Comparison of ENCODE assay signal across 20 cellular contexts in genomic region chr14:56224691-56225681, GRCh38.
DNase-seq lines count a peak whose midpoint lies in the region; ATAC-seq, FAIRE-seq and TF ChIP-seq lines count a peak whose summit lies in the region.
"Had no signal": no experiment of that assay in that cellular context is flagged by ENCODE, and none has a peak within 500 bp of the region (broad histone marks: within the 10 kb centered on the region; RNA-seq: fewer than 3 reads in every experiment).

No MANE protein-coding gene starts in this region.

- H3K9me3 Mint-ChIP-seq in activated naive CD8-positive, alpha-beta T cell treated with anti-CD3 and anti-CD28 coated beads for 36 hours = peaks cover 6% of the 10 kb centered on the region
- H3K9me3 Mint-ChIP-seq: activated naive CD4-positive, alpha-beta T cell treated with anti-CD3 and anti-CD28 coated beads, Interleukin-2, amount 50 U/mL, for 24 hours had no signal

- 25% methylated on average over 17 of the region's 17 CpGs for WGBS in A549 (ENCODE audit: missing lambda C conversion rate)

- CTCF ChIA-PET in A549 (lab: Yijun Ruan, JAX) = interaction anchor here (0.6 to 2.4 kb wide), 5 partner anchors 10 to 109 kb away, joined by 3 to 7 read pairs (median 3); no protein-coding TSS in a partner anchor

- TF ChIP-seq CTCF in A549 (IDR thresholded peaks at IDR 0.05) = no peak
- TF ChIP-seq CTCF in mucosa of descending colon (IDR thresholded peaks at IDR 0.05) = no peak

- no peak overlapping the region for H3K4me3 Mint-ChIP-seq in T-helper 17 cell
- no peak overlapping the region for H3K4me3 Mint-ChIP-seq in activated naive CD8-positive, alpha-beta T cell treated with anti-CD3 and anti-CD28 coated beads for 36 hours
- H3K4me3 Mint-ChIP-seq: activated naive CD4-positive, alpha-beta T cell treated with anti-CD3 and anti-CD28 coated beads, Interleukin-2, amount 50 U/mL, for 24 hours; CD4-positive, CD25-positive, alpha-beta regulatory T cell had no signal

- FAIRE-seq in A549 (lab: Jason Lieb, UNC) = no peak
- FAIRE-seq: H1 had no signal

- peak overlapping the region; percentile 37 for H3K27ac Mint-ChIP-seq in T-helper 17 cell
- H3K27ac Mint-ChIP-seq in activated naive CD8-positive, alpha-beta T cell treated with anti-CD3 and anti-CD28 coated beads for 36 hours = no peak overlapping the region
- H3K27ac Mint-ChIP-seq: activated naive CD4-positive, alpha-beta T cell treated with anti-CD3 and anti-CD28 coated beads, Interleukin-2, amount 50 U/mL, for 24 hours; CD4-positive, CD25-positive, alpha-beta regulatory T cell had no signal

- H3K27me3 Mint-ChIP-seq in T-helper 17 cell = no peaks in the 10 kb centered on the region
- no peaks in the 10 kb centered on the region for H3K27me3 Mint-ChIP-seq in activated naive CD8-positive, alpha-beta T cell treated with anti-CD3 and anti-CD28 coated beads for 36 hours
- H3K27me3 Mint-ChIP-seq: activated naive CD4-positive, alpha-beta T cell treated with anti-CD3 and anti-CD28 coated beads, Interleukin-2, amount 50 U/mL, for 24 hours had no signal

- H3K9me3 ChIP-seq in A549 = peaks cover 4% of the 10 kb centered on the region; the same call in 1 of the 3 replicates
- no peaks in the 10 kb centered on the region for H3K9me3 ChIP-seq in T-helper 17 cell (ENCODE audit: control insufficient read depth, low read length, poor library complexity, severe bottlenecking)
- H3K9me3 ChIP-seq in mucosa of descending colon = no peaks in the 10 kb centered on the region
- H3K9me3 ChIP-seq: upper lobe of left lung had no signal

- peak overlapping the region; percentile 69 to 74 for H3K27ac ChIP-seq in A549
- H3K27ac ChIP-seq: cardiac muscle cell, upper lobe of left lung had no signal

- intact Hi-C loops in mucosa of descending colon (cut with DNase I, micrococcal nuclease) = no loop called here

- peaks cover 13% of the 10 kb centered on the region for H3K4me1 Mint-ChIP-seq in T-helper 17 cell
- peaks cover 2% of the 10 kb centered on the region for H3K4me1 Mint-ChIP-seq in activated naive CD8-positive, alpha-beta T cell treated with anti-CD3 and anti-CD28 coated beads for 36 hours

- POLR2A ChIA-PET in A549 (lab: Yijun Ruan, JAX) = no interaction called here

- H3K4me2 ChIP-seq in A549 = peak overlapping the region; percentile 82

- peak in 1 of 2 experiments; percentile 29; a peak in 2 of 5 replicates for TF ChIP-seq RAD21 in A549 (conservative IDR thresholded peaks at IDR 0.05 in 1 of 2, IDR thresholded peaks at IDR 0.05 in 1 of 2)

- no peak for TF ChIP-seq POLR2A in A549 (IDR thresholded peaks at IDR 0.05; ENCODE audit: low read length)

- ATAC-seq in A549 = peak; percentile 87 to 94
- ATAC-seq in T-helper 17 cell = no peak
- ATAC-seq in mucosa of descending colon = peak; percentile 99
- ATAC-seq in GM18511 (IDR thresholded peaks at IDR 0.05; ENCODE audit: unreplicated experiment) = no peak
- ATAC-seq: SK-N-SH treated with all-trans-retinoic acid at 6 μM for 48 hours had no signal

- DNase-seq in A549 (ENCODE audit: low read depth in 1 of 2, low spot score in 1 of 2) (peak; percentile 28 to 83), HuH-7.5 (ENCODE audit: low spot score) (peak; percentile 39), T-helper 17 cell (no peak), mucosa of descending colon (peak; percentile 77 to 79 (median 79)), AG20443 (ENCODE audit: low spot score) (no peak)
- DNase-seq in activated CD4-positive, CD25-positive, alpha-beta regulatory T cell treated with anti-CD3 and anti-CD28 coated beads, Interleukin-2, amount 50 U/mL, for 72 hours = no peak
- DNase-seq in activated naive CD8-positive, alpha-beta T cell treated with anti-CD3 and anti-CD28 coated beads for 36 hours = no peak
- DNase-seq: activated CD4-positive, alpha-beta T cell treated with anti-CD3 and anti-CD28 coated beads, Interleukin-2, amount 50 U/mL, for 48 hours; activated T-cell treated with anti-CD3 and anti-CD28 coated beads, Interleukin-2, amount 50 U/mL, for 1 hour; CD4-positive, CD25-positive, alpha-beta regulatory T cell; NCI-H187; NCI-H446 treated with DMSO at 0.1 percent for 48 hours; nucleus accumbens; PC-3 had no signal

- peaks cover 38% of the 10 kb centered on the region for H3K4me1 ChIP-seq in A549
- H3K4me1 ChIP-seq in mucosa of descending colon (ENCODE audit: low read depth) = peaks cover 12% of the 10 kb centered on the region

- H3K4me3 ChIP-seq in A549 (peak overlapping the region; percentile 4; the same call in 2 of the 3 replicates), mucosa of descending colon (no peak overlapping the region)
- H3K4me3 ChIP-seq: cardiac muscle cell, upper lobe of left lung had no signal

- H3K36me3 Mint-ChIP-seq in T-helper 17 cell (ENCODE audit: low read depth) = peaks cover 5% of the 10 kb centered on the region
- H3K36me3 Mint-ChIP-seq in activated naive CD8-positive, alpha-beta T cell treated with anti-CD3 and anti-CD28 coated beads for 36 hours = peaks cover 3% of the 10 kb centered on the region
- H3K36me3 Mint-ChIP-seq: CD4-positive, CD25-positive, alpha-beta regulatory T cell had no signal

- TF ChIP-seq EP300 in A549 (IDR thresholded peaks at IDR 0.05) = no peak

- H3K36me3 ChIP-seq in mucosa of descending colon (ENCODE audit: low read depth) = no peaks in the 10 kb centered on the region
- H3K36me3 ChIP-seq: cardiac muscle cell, upper lobe of left lung had no signal

TF ChIP-seq in A549, 52 proteins besides CTCF, POLR2A, EP300 and RAD21:
- TF ChIP-seq GATA3 (IDR thresholded peaks at IDR 0.05; ENCODE audit: borderline replicate concordance) (peak; percentile 32; the same call in 1 of the 2 replicates), SMC3 (IDR thresholded peaks at IDR 0.05) (peak; percentile 13; the same call in 1 of the 3 replicates), MAFK (IDR thresholded peaks at IDR 0.05; ENCODE audit: partially characterized antibody) (no peak)
- TF ChIP-seq, protein P1, sequence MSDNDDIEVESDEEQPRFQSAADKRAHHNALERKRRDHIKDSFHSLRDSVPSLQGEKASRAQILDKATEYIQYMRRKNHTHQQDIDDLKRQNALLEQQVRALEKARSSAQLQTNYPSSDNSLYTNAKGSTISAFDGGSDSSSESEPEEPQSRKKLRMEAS (IDR thresholded peaks at IDR 0.05) = peak; percentile 5; the same call in 1 of the 2 replicates

Comparison
In these comparisons a context has a peak if more than half of its experiments do, and no peak if none do; other contexts are left out.
1. ATAC-seq: peak in A549 (2 of 2) and mucosa of descending colon (single experiment); none in T-helper 17 cell (single experiment) and GM18511 (single experiment).
2. DNase-seq: peak in A549 (2 of 2), HuH-7.5 (single experiment) and mucosa of descending colon (3 of 3); none in T-helper 17 cell (0 of 3), AG20443 (single experiment), activated CD4-positive, CD25-positive, alpha-beta regulatory T cell treated with anti-CD3 and anti-CD28 coated beads, Interleukin-2, amount 50 U/mL, for 72 hours (single experiment) and activated naive CD8-positive, alpha-beta T cell treated with anti-CD3 and anti-CD28 coated beads for 36 hours (single experiment).